ENCODE assay signal across 10 cellular contexts in genomic region chr16:12971216-12971615, GRCh38.
DNase-seq lines count a peak whose midpoint lies in the region; ATAC-seq lines count a peak whose summit lies in the region.
"Had no signal": no experiment of that assay in that cellular context is flagged by ENCODE, and none has a peak within 500 bp of the region (broad histone marks: within the 10 kb centered on the region; RNA-seq: fewer than 3 reads in every experiment).

No MANE protein-coding gene starts in this region.

- no peak for ATAC-seq in left ventricle myocardium superior
- no peak for ATAC-seq in HG03565 (IDR thresholded peaks at IDR 0.05; ENCODE audit: unreplicated experiment)

- peak; percentile 1 for DNase-seq in CD1c-positive myeloid dendritic cell (ENCODE audit: extremely low spot score)
- peak; percentile 92 for DNase-seq in NCI-H1092 (lab: John Stamatoyannopoulos, UW)
- peak; percentile 78 to 80 for DNase-seq in SHP77 (lab: John Stamatoyannopoulos, UW)
- DNase-seq in iris pigment epithelial cell (ENCODE audit: low read depth), result peak; percentile 62
- DNase-seq in activated effector memory CD4-positive, alpha-beta T cell treated with anti-CD3 and anti-CD28 coated beads, Interleukin-2, amount 50 U/mL, for 16 hours, result no peak
- no peak for DNase-seq in left ventricle myocardium superior
- DNase-seq in T-helper 2 cell, result no peak
- DNase-seq: esophagus squamous epithelium, NCI-H2081 had no signal

- intact Hi-C loops in left ventricle myocardium superior (cut with micrococcal nuclease), result no loop called here

Comparison
In these comparisons a context has a peak if more than half of its experiments do, and no peak if none do; other contexts are left out.
1. DNase-seq: peak in CD1c-positive myeloid dendritic cell (single experiment), NCI-H1092 (single experiment), SHP77 (2 of 2) and iris pigment epithelial cell (single experiment); none in activated effector memory CD4-positive, alpha-beta T cell treated with anti-CD3 and anti-CD28 coated beads, Interleukin-2, amount 50 U/mL, for 16 hours (single experiment), left ventricle myocardium superior (single experiment) and T-helper 2 cell (0 of 5).